ENCODE assay signal across 28 cellular contexts in the genomic region with DNA sequence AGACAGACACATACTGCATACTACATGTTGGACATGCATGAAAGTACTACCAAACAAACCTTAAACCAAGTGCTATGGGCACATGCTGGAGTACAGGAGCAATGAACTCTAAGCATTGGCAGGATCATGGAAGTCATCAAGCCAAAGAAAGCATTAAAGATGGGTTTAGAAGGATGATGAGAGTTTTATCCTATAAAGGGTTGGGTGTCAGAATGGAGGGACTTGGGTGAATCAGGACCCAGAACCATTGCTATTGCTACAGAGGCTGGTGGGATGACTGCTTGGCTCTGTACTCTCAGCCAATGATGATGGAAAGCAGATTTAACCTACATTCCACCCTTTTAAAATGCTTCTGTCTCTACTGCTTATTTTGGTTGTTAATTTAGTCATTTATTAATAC.
"Had no signal": no experiment of that assay in that cellular context is flagged by ENCODE, and none has a peak within 500 bp of the region (broad histone marks: within the 10 kb centered on the region; RNA-seq: fewer than 3 reads in every experiment).

No MANE protein-coding gene starts in this region.

- H3K4me1 ChIP-seq: adrenal gland, breast epithelium, colonic mucosa, SJSA1 had no signal

- H3K9me3 ChIP-seq: adrenal gland, breast epithelium, colonic mucosa, SJSA1 had no signal

- H3K9me3 Mint-ChIP-seq: activated naive CD8-positive, alpha-beta T cell treated with anti-CD3 and anti-CD28 coated beads, Interleukin-2, amount 10 ng/mL, durations not matched to agents 7 days and 5 days; WTC11 had no signal

- H3K36me3 Mint-ChIP-seq: activated naive CD8-positive, alpha-beta T cell treated with anti-CD3 and anti-CD28 coated beads, Interleukin-2, amount 10 ng/mL, durations not matched to agents 7 days and 5 days; WTC11 had no signal

- ATAC-seq: activated CD8-positive, alpha-beta T cell treated with anti-CD3 and anti-CD28 coated beads, Interleukin-2, amount 10 ng/mL, durations not matched to agents 7 days and 5 days; Panc1; SK-N-SH treated with all-trans-retinoic acid at 6 μM for 48 hours; T-helper 17 cell; WTC11 had no signal

- DNase-seq: activated CD4-positive, alpha-beta T cell treated with anti-CD3 and anti-CD28 coated beads for 48 hours; activated CD4-positive, alpha-beta T cell treated with anti-CD3 and anti-CD28 coated beads, Interleukin-2, amount 50 U/mL, for 4 hours; activated CD4-positive, CD25-positive, alpha-beta regulatory T cell treated with anti-CD3 and anti-CD28 coated beads, Interleukin-2, amount 50 U/mL, for 72 hours; activated CD8-positive, alpha-beta memory T cell treated with anti-CD3 and anti-CD28 coated beads, Interleukin-2, amount 50 U/mL, for 48 hours; activated CD8-positive, alpha-beta T cell treated with anti-CD3 and anti-CD28 coated beads, Interleukin-2, amount 10 ng/mL, durations not matched to agents 7 days and 5 days; activated naive CD4-positive, alpha-beta T cell treated with anti-CD3 and anti-CD28 coated beads, Interleukin-2, amount 50 U/mL, for 16 hours; activated naive CD8-positive, alpha-beta T cell treated with anti-CD3 and anti-CD28 coated beads, Interleukin-2, amount 10 ng/mL, durations not matched to agents 7 days and 5 days; activated T-cell treated with anti-CD3 and anti-CD28 coated beads, Interleukin-2, amount 50 U/mL, for 1 hour; adrenal gland; anterior cingulate cortex; caudate nucleus; colonic mucosa; dermis blood vessel endothelial cell; KG1; NCI-H1417; NCI-H2029 treated with DMSO at 0.1 percent for 48 hours; NCI-H510A; NCI-H526 treated with DMSO at 0.1 percent for 48 hours; NCI-H82; OCI-M1; SHP77; T-helper 17 cell; T-helper 9 cell had no signal

- H3K4me3 ChIP-seq: adrenal gland, breast epithelium, colonic mucosa, SJSA1 had no signal

- H3K36me3 ChIP-seq: adrenal gland, breast epithelium, colonic mucosa, SJSA1 had no signal

- H3K4me1 Mint-ChIP-seq: activated naive CD8-positive, alpha-beta T cell treated with anti-CD3 and anti-CD28 coated beads, Interleukin-2, amount 10 ng/mL, durations not matched to agents 7 days and 5 days; T-helper 17 cell; WTC11 had no signal

- H3K4me3 Mint-ChIP-seq: activated CD8-positive, alpha-beta T cell treated with anti-CD3 and anti-CD28 coated beads, Interleukin-2, amount 10 ng/mL, durations not matched to agents 7 days and 5 days; activated naive CD8-positive, alpha-beta T cell treated with anti-CD3 and anti-CD28 coated beads, Interleukin-2, amount 10 ng/mL, durations not matched to agents 7 days and 5 days; T-helper 17 cell; WTC11 had no signal

- H3K27me3 ChIP-seq: adrenal gland, colonic mucosa, SJSA1 had no signal

- H3K27ac Mint-ChIP-seq: activated CD8-positive, alpha-beta T cell treated with anti-CD3 and anti-CD28 coated beads, Interleukin-2, amount 10 ng/mL, durations not matched to agents 7 days and 5 days; activated naive CD8-positive, alpha-beta T cell treated with anti-CD3 and anti-CD28 coated beads, Interleukin-2, amount 10 ng/mL, durations not matched to agents 7 days and 5 days; T-helper 17 cell; WTC11 had no signal

- H3K27me3 Mint-ChIP-seq: activated naive CD8-positive, alpha-beta T cell treated with anti-CD3 and anti-CD28 coated beads, Interleukin-2, amount 10 ng/mL, durations not matched to agents 7 days and 5 days; T-helper 17 cell had no signal

- H3K27ac ChIP-seq: adrenal gland, breast epithelium, colonic mucosa, SJSA1 had no signal
